Comparison of ENCODE assay signal across 8 cellular contexts in genomic region chr3:194142156-194142910, GRCh38. TPM values are rescaled to one million over a fixed set of nuclear protein-coding genes. Genes with fewer than 3 reads are reported as not detected.
DNase-seq lines count a peak whose midpoint lies in the region; ATAC-seq and TF ChIP-seq lines count a peak whose summit lies in the region.

No MANE protein-coding gene starts in this region.

- peak overlapping the region in 57 of 59 donors; percentile 36 to 95 (median 84) for H3K27ac ChIP-seq in dorsolateral prefrontal cortex

- H3K27me3 Mint-ChIP-seq in naive B cell = peaks cover 2 to 23% (median 19%) of the 10 kb centered on the region in 3 donors

- H3K9me3 Mint-ChIP-seq in naive B cell = peaks cover 0 to 2% (median 0%) of the 10 kb centered on the region in 7 donors

- H3K4me1 Mint-ChIP-seq in naive B cell = peaks cover 7 to 34% (median 22%) of the 10 kb centered on the region in 3 donors

- intact Hi-C loops in dorsolateral prefrontal cortex (cut with DNase I) = loop anchor here in 1 of 2 donors (5.0 kb wide), 1 partner anchor 130 kb away; no protein-coding TSS in a partner anchor

- DNase-seq in CMK (ENCODE audit: low read depth) = peak; percentile 14
- peak; percentile 64 for DNase-seq in NCI-H226
- no peak for DNase-seq in dorsolateral prefrontal cortex
- no peak for DNase-seq in naive B cell
- no peak for DNase-seq in GM13976 (ENCODE audit: low spot score)
- no peak for DNase-seq in NCI-H1048 (lab: John Stamatoyannopoulos, UW)

- peak overlapping the region in 50 of 59 donors; percentile 17 to 75 (median 54) for H3K4me3 ChIP-seq in dorsolateral prefrontal cortex

- peak overlapping the region; percentile 55 to 86 (median 67) for H3K4me3 Mint-ChIP-seq in naive B cell

- peak overlapping the region in 4 of 6 donors; percentile 78 to 97 (median 83) for H3K27ac Mint-ChIP-seq in naive B cell

- in situ Hi-C loops in GM13976 (cut with MboI; ENCODE audit: low sequenced_read_pairs, unreplicated experiment) = loop anchor here (25.0 kb wide), 1 partner anchor 355 kb away; no protein-coding TSS in a partner anchor

- H3K36me3 Mint-ChIP-seq in naive B cell = no peaks in the 10 kb centered on the region

- TF ChIP-seq CTCF in dorsolateral prefrontal cortex (IDR thresholded peaks at IDR 0.05 in 54 of 56, conservative IDR thresholded peaks at IDR 0.05 in 2 of 56; ENCODE audit: low read depth in 1 of 56, partially characterized antibody in 56 of 56) (no peak), GM13976 (IDR thresholded peaks at IDR 0.05; ENCODE audit: borderline replicate concordance, control extremely low read depth, extremely low read depth, insufficient read depth, missing control alignments) (no peak)

- ATAC-seq in naive B cell (ENCODE audit: low read depth in 2 of 2) (no peak), HG02623 (IDR thresholded peaks at IDR 0.05; ENCODE audit: unreplicated experiment) (no peak), GM19035 (IDR thresholded peaks at IDR 0.05; ENCODE audit: unreplicated experiment) (no peak)

- H3K27me3 ChIP-seq in dorsolateral prefrontal cortex = peaks cover 0 to 3% (median 0%) of the 10 kb centered on the region in 45 donors

RNA-seq across cellular contexts. Expression of gene HES1, which starts 6.4 kb away (rescaled TPM):
- 10 to 100 TPM in 95 of 120 experiments, 1 to 10 TPM in 25; 5.0 to 46.3 (median 12.7) TPM for total RNA-seq in dorsolateral prefrontal cortex
- 10 to 100 TPM; 10.1 to 43.5 (median 25.4) TPM for polyA plus RNA-seq in naive B cell (ENCODE audit: low read depth in 6 of 6)

Comparison
In these comparisons a context has a peak if more than half of its experiments do, and no peak if none do; other contexts are left out.
1. DNase-seq: peak in CMK (single experiment) and NCI-H226 (single experiment); none in dorsolateral prefrontal cortex (0 of 10), naive B cell (single experiment), GM13976 (single experiment) and NCI-H1048 (single experiment).